In the genomic region with DNA sequence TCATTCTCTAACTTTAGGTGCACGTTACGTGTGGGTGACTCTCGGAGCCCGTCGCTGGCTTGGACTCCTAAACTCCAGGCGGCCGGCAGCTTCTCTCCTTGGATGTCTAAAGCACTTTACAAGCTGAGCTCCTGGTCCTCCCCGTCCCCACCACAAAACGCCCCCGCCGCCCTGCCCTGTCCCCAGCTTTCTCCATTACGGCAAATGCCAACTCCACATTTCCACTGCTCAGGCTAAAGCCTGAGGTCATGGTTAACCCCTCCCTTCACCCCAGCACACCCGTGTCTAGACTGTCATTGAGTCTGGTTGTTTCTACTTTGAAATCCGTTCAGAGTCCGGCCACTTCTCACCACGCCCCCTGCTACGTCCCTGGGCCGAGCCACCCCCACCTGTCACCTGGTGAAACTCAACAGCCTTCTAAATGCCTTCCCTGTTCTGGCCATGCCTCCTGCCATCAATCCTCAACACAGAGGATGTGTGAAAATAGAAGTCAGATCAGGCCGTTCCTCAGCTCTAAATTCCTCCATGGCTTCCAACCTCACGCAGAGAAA, we compare ENCODE assay signal across 24 cellular contexts. TPM values are rescaled to one million over a fixed set of nuclear protein-coding genes. Genes with fewer than 3 reads are reported as not detected.
DNase-seq lines count a peak whose midpoint lies in the region; ATAC-seq and TF ChIP-seq lines count a peak whose summit lies in the region.
"Had no signal": no experiment of that assay in that cellular context is flagged by ENCODE, and none has a peak within 500 bp of the region (broad histone marks: within the 10 kb centered on the region; RNA-seq: fewer than 3 reads in every experiment).

No MANE protein-coding gene starts in this region.

- no peaks in the 10 kb centered on the region for H4K20me1 ChIP-seq in osteoblast (ENCODE audit: insufficient read depth, low read length)

- no peaks in the 10 kb centered on the region for H3K9me3 ChIP-seq in osteoblast (ENCODE audit: low read depth, low read length)
- no peaks in the 10 kb centered on the region for H3K9me3 ChIP-seq in A673 (ENCODE audit: low read depth, low read length, poor library complexity, severe bottlenecking)
- H3K9me3 ChIP-seq: suprapubic skin had no signal

- no peak overlapping the region for H3K4me2 ChIP-seq in osteoblast (ENCODE audit: insufficient read depth, low read length)

- H3K79me2 ChIP-seq in osteoblast (ENCODE audit: insufficient read depth, low read length), result no peaks in the 10 kb centered on the region

- POLR2A ChIA-PET in A673 (lab: Charles Lee; ENCODE audit: low non-redundant PET), result no interaction called here

- no peak overlapping the region for H3K4me3 ChIP-seq in osteoblast (ENCODE audit: insufficient read depth, low read length)
- no peak overlapping the region for H3K4me3 ChIP-seq in A673 (ENCODE audit: low read depth, low read length, poor library complexity, severe bottlenecking)
- H3K4me3 ChIP-seq: suprapubic skin had no signal

- no peaks in the 10 kb centered on the region for H3K36me3 ChIP-seq in osteoblast (ENCODE audit: insufficient read depth, low read length)
- H3K36me3 ChIP-seq in A673 (ENCODE audit: insufficient read depth, low read length, poor library complexity, severe bottlenecking), result no peaks in the 10 kb centered on the region
- H3K36me3 ChIP-seq: suprapubic skin had no signal

- no peak overlapping the region for H2AFZ ChIP-seq in osteoblast (ENCODE audit: low read length)

- H3K27me3 ChIP-seq in osteoblast (ENCODE audit: insufficient read depth, low read length) (peaks cover 21% of the 10 kb centered on the region), A673 (replicated peaks; ENCODE audit: insufficient read depth, low read depth, low read length, poor library complexity) (peaks cover 23% of the 10 kb centered on the region)

- CTCF ChIA-PET in A673 (lab: Charles Lee), result no interaction called here

- ATAC-seq in left colon, result peak; percentile 72
- ATAC-seq: activated naive CD8-positive, alpha-beta T cell treated with anti-CD3 and anti-CD28 coated beads, Interleukin-2, amount 50 U/mL, for 24 hours; CD8-positive, alpha-beta T cell; left ventricle myocardium superior; sciatic nerve; stimulated activated naive B cell treated with anti-CD40 and anti-IgM and Interleukin-4, amounts not matched to agents 10 μg/mL and 1 μg/mL and 100 μg/mL, for 72 hours had no signal

- intact Hi-C loops in left colon (cut with DNase I, micrococcal nuclease) (no loop called here), A673 (cut with micrococcal nuclease; ENCODE audit: unreplicated experiment) (no loop called here)

- H3K4me1 ChIP-seq in osteoblast (ENCODE audit: insufficient read depth, low read length) (no peaks in the 10 kb centered on the region), A673 (ENCODE audit: insufficient read depth, low read length, poor library complexity, severe bottlenecking) (no peaks in the 10 kb centered on the region)

- H3K27ac ChIP-seq in osteoblast (ENCODE audit: low read depth, low read length) (no peak overlapping the region), A673 (ENCODE audit: low read depth, low read length, poor library complexity, severe bottlenecking) (no peak overlapping the region)
- H3K27ac ChIP-seq: suprapubic skin had no signal

- peak; percentile 45 for DNase-seq in activated CD8-positive, alpha-beta memory T cell treated with anti-CD3 and anti-CD28 coated beads for 24 hours
- DNase-seq in activated CD8-positive, alpha-beta memory T cell treated with anti-CD3 and anti-CD28 coated beads, Interleukin-2, amount 50 U/mL, for 4 hours, result no peak
- DNase-seq in HuH-7 (ENCODE audit: low spot score) (peak; percentile 64), left colon (peak in 1 of 2 donors; percentile 68), osteoblast (ENCODE audit: insufficient read length, low spot score, missing footprints) (peak; percentile 64), A673 (ENCODE audit: low spot score) (no peak), foreskin melanocyte (no peak)
- DNase-seq in activated T-cell treated with anti-CD3 and anti-CD28 coated beads, Interleukin-2, amount 50 U/mL, for 48 hours, result no peak
- DNase-seq: 8988T; activated gamma-delta T cell treated with Interleukin-2 at 50 U/mL for 16 hours; activated naive CD8-positive, alpha-beta T cell treated with anti-CD3 and anti-CD28 coated beads, Interleukin-2, amount 50 U/mL, for 24 hours; activated T-cell treated with anti-CD3 and anti-CD28 coated beads, Interleukin-2, amount 50 U/mL, for 1 hour; CD8-positive, alpha-beta T cell; DMS 273 treated with DMSO at 0.1 percent for 48 hours; hypothalamus; immature natural killer cell; left ventricle myocardium superior; midbrain; NCI-H1436 treated with DMSO at 0.1 percent for 48 hours; NCI-H446; NCI-H774; stimulated activated naive B cell treated with anti-CD40 and anti-IgM and Interleukin-4, amounts not matched to agents 10 μg/mL and 1 μg/mL and 100 μg/mL, for 72 hours had no signal

- no TSS peak for BruUV-seq in A673 (replicated peaks; lab: Mats Ljungman, UMichigan)

- TF ChIP-seq CTCF in osteoblast (IDR thresholded peaks at IDR 0.05; ENCODE audit: extremely low read depth, low read depth, low read length), result no peak
- TF ChIP-seq CTCF in A673 (conservative IDR thresholded peaks at IDR 0.05; ENCODE audit: low read depth, low read length), result no peak

RNA-seq across cellular contexts. Expression of a gene that starts 8.1 kb away (rescaled TPM):
- total RNA-seq in left colon (10 to 100 TPM; 36.4 to 66.2 TPM), osteoblast (0.29 and 0.72 TPM in 2 replicates), A673 (2021) (2.6 and 4.3 TPM in 2 replicates)

Comparison
In these comparisons a context has a peak if more than half of its experiments do, and no peak if none do; other contexts are left out.
1. DNase-seq: peak in activated CD8-positive, alpha-beta memory T cell treated with anti-CD3 and anti-CD28 coated beads for 24 hours (single experiment), HuH-7 (single experiment) and osteoblast (single experiment); none in activated CD8-positive, alpha-beta memory T cell treated with anti-CD3 and anti-CD28 coated beads, Interleukin-2, amount 50 U/mL, for 4 hours (single experiment), A673 (single experiment), activated T-cell treated with anti-CD3 and anti-CD28 coated beads, Interleukin-2, amount 50 U/mL, for 48 hours (0 of 2) and foreskin melanocyte (single experiment).